11 cellular contexts compared by ENCODE assay signal in genomic region chr16:11799509-11800384, GRCh38. TPM values are rescaled to one million over a fixed set of nuclear protein-coding genes. Genes with fewer than 3 reads are reported as not detected.
DNase-seq lines count a peak whose midpoint lies in the region; FAIRE-seq and TF ChIP-seq lines count a peak whose summit lies in the region.
"Had no signal": no experiment of that assay in that cellular context is flagged by ENCODE, and none has a peak within 500 bp of the region (broad histone marks: within the 10 kb centered on the region; RNA-seq: fewer than 3 reads in every experiment).

No MANE protein-coding gene starts in this region.

- H3K9me3 ChIP-seq in astrocyte (ENCODE audit: insufficient read depth, low read depth, low read length): no peaks in the 10 kb centered on the region
- no peaks in the 10 kb centered on the region for H3K9me3 ChIP-seq in neural cell (ENCODE audit: low read length)
- no peaks in the 10 kb centered on the region for H3K9me3 ChIP-seq in tibial nerve
- H3K9me3 ChIP-seq: prostate gland had no signal

- TF ChIP-seq CTCF in NB4 (IDR thresholded peaks at IDR 0.05; ENCODE audit: low read depth, low read length) (no peak), astrocyte (IDR thresholded peaks at IDR 0.05; ENCODE audit: insufficient read depth, low read depth, low read length) (no peak), neural cell (IDR thresholded peaks at IDR 0.05; ENCODE audit: poor library complexity, severe bottlenecking) (no peak), tibial nerve (IDR thresholded peaks at IDR 0.05) (no peak)

- peaks cover 31% of the 10 kb centered on the region for H3K4me1 ChIP-seq in astrocyte (ENCODE audit: insufficient read depth, low read length)
- peaks cover 3 to 40% (median 23%) of the 10 kb centered on the region in 4 donors for H3K4me1 ChIP-seq in tibial nerve

- no peaks in the 10 kb centered on the region for H3K27me3 ChIP-seq in astrocyte (ENCODE audit: insufficient read depth, low read length)
- no peaks in the 10 kb centered on the region for H3K27me3 ChIP-seq in neural cell (ENCODE audit: insufficient read depth, low read depth, low read length)
- no peaks in the 10 kb centered on the region for H3K27me3 ChIP-seq in tibial nerve

- H4K20me1 ChIP-seq in astrocyte (ENCODE audit: insufficient read depth, low read length): peaks cover 16% of the 10 kb centered on the region
- no peaks in the 10 kb centered on the region for H4K20me1 ChIP-seq in neural cell (ENCODE audit: insufficient read depth)

- peak overlapping the region; percentile 99 for H3K4me3 Mint-ChIP-seq in astrocyte (ENCODE audit: unreplicated experiment)

- H3K27ac Mint-ChIP-seq in astrocyte (ENCODE audit: unreplicated experiment): peak overlapping the region; percentile 58

- H3K79me2 ChIP-seq in astrocyte (ENCODE audit: insufficient read depth, low read length): peaks cover 51% of the 10 kb centered on the region
- H3K79me2 ChIP-seq in neural cell (replicated peaks; ENCODE audit: insufficient read depth, low read length): peaks cover 15% of the 10 kb centered on the region

- H3K36me3 Mint-ChIP-seq in astrocyte (ENCODE audit: low read depth, unreplicated experiment): peaks cover 9% of the 10 kb centered on the region

- H3K4me2 ChIP-seq in astrocyte (ENCODE audit: low read length) (peak overlapping the region; percentile 95), neural cell (ENCODE audit: low read length) (no peak overlapping the region)

- TF ChIP-seq POLR2A in NB4 (IDR thresholded peaks at IDR 0.05; ENCODE audit: extremely low read depth, insufficient read length): no peak
- no peak for TF ChIP-seq POLR2A in tibial nerve (IDR thresholded peaks at IDR 0.05)

- H3K9me3 Mint-ChIP-seq in astrocyte (ENCODE audit: unreplicated experiment): no peaks in the 10 kb centered on the region

- 78 to 84% methylated on average over 14 of the region's 14 CpGs for WGBS in tibial nerve, 2 donors

- H3K9ac ChIP-seq in astrocyte (ENCODE audit: low read length) (no peak overlapping the region), neural cell (ENCODE audit: low read length) (no peak overlapping the region)

- no peaks in the 10 kb centered on the region for H3K9me2 ChIP-seq in neural cell (ENCODE audit: insufficient read depth, low read length)

- no peak for TF ChIP-seq RAD21 in neural cell (conservative IDR thresholded peaks at IDR 0.05)

- no peaks in the 10 kb centered on the region for H3K36me3 ChIP-seq in astrocyte (ENCODE audit: insufficient read depth, low read length)
- no peaks in the 10 kb centered on the region for H3K36me3 ChIP-seq in neural cell (ENCODE audit: insufficient read depth, low read length)
- no peaks in the 10 kb centered on the region for H3K36me3 ChIP-seq in tibial nerve
- H3K36me3 ChIP-seq: prostate gland had no signal

- no peak overlapping the region for H2AFZ ChIP-seq in astrocyte (ENCODE audit: low read depth, low read length)
- no peak overlapping the region for H2AFZ ChIP-seq in neural cell (ENCODE audit: low read depth, low read length)

- peak overlapping the region; percentile 73; the same call in 1 of the 2 replicates for H3K4me3 ChIP-seq in GM08714 (ENCODE audit: low read length)
- peak overlapping the region; percentile 22 for H3K4me3 ChIP-seq in NB4 (ENCODE audit: low read depth, low read length)
- H3K4me3 ChIP-seq in astrocyte (ENCODE audit: insufficient read depth, low read depth, low read length): no peak overlapping the region
- peak overlapping the region; percentile 25 for H3K4me3 ChIP-seq in neural cell (ENCODE audit: low read length)
- no peak overlapping the region for H3K4me3 ChIP-seq in tibial nerve
- H3K4me3 ChIP-seq: prostate gland had no signal

- H3K27ac ChIP-seq in astrocyte (ENCODE audit: low read depth, low read length): no peak overlapping the region
- no peak overlapping the region for H3K27ac ChIP-seq in neural cell (ENCODE audit: low read length)
- H3K27ac ChIP-seq in tibial nerve: peak overlapping the region in 1 of 4 donors; percentile 98
- H3K27ac ChIP-seq: prostate gland had no signal

- DNase-seq in NB4 (ENCODE audit: low read depth) (peak; percentile 62), astrocyte (ENCODE audit: low read depth) (no peak), amygdala (lab: John Stamatoyannopoulos, UW) (no peak), tibial nerve (ENCODE audit: low spot score in 2 of 2) (no peak), superior temporal gyrus (ENCODE audit: extremely low spot score) (no peak), NCI-H1694 (lab: John Stamatoyannopoulos, UW) (no peak)
- DNase-seq: Right ventricle myocardium superior had no signal

- no peak for TF ChIP-seq EP300 in neural cell (conservative IDR thresholded peaks at IDR 0.05; ENCODE audit: poor library complexity, severe bottlenecking)
- no peak for TF ChIP-seq EP300 in tibial nerve (IDR thresholded peaks at IDR 0.05)

- peaks cover 35% of the 10 kb centered on the region for H3K4me1 Mint-ChIP-seq in astrocyte (ENCODE audit: low read depth, unreplicated experiment)

- no peaks in the 10 kb centered on the region for H3K27me3 Mint-ChIP-seq in astrocyte (ENCODE audit: low read depth, unreplicated experiment)

- no peak for FAIRE-seq in astrocyte (lab: Jason Lieb, UNC)
- FAIRE-seq: H54 had no signal

- no peaks in the 10 kb centered on the region for H3F3A ChIP-seq in neural cell (ENCODE audit: insufficient read depth, low read length, poor library complexity, severe bottlenecking)

TF ChIP-seq in neural cell, 6 proteins besides CTCF, POLR2A, EP300 and RAD21:
- no peak for TF ChIP-seq EZH2 (IDR thresholded peaks at IDR 0.05; ENCODE audit: borderline replicate concordance, insufficient read depth, low read length, poor library complexity, severe bottlenecking)
- TF ChIP-seq SMC3 (conservative IDR thresholded peaks at IDR 0.05; ENCODE audit: poor library complexity): no peak
- TF ChIP-seq TAF1 (IDR thresholded peaks at IDR 0.05; ENCODE audit: low read depth): no peak
- no peak for TF ChIP-seq MXI1 (conservative IDR thresholded peaks at IDR 0.05; ENCODE audit: poor library complexity, severe bottlenecking)
- TF ChIP-seq POLR2AphosphoS5 (IDR thresholded peaks at IDR 0.05): no peak
- no peak for TF ChIP-seq REST (IDR thresholded peaks at IDR 0.05; ENCODE audit: borderline replicate concordance)
TF ChIP-seq in neural cell: peak in this region for 0.

RNA-seq across cellular contexts. Expression of gene ZC3H7A, which starts 2.7 kb away (rescaled TPM):
- total RNA-seq in astrocyte (64.2 and 68.7 TPM in 2 replicates), tibial nerve (10 to 100 TPM; 59.2 to 86.7 (median 76.2) TPM)
- polyA plus RNA-seq in neural cell: 53.7 and 67.7 TPM in 2 replicates
- 53.3 and 71.0 TPM in 2 replicates for polyA minus RNA-seq in neural cell

RNA-seq across cellular contexts. Expression of gene RSL1D1, which starts 51.6 kb away (rescaled TPM):
- total RNA-seq in astrocyte (192 and 209 TPM in 2 replicates), tibial nerve (100 to 1,000 TPM in 3 of 4 donors, 10 to 100 TPM in 1; 67.3 to 107 (median 103) TPM)
- 61.2 and 70.9 TPM in 2 replicates for polyA plus RNA-seq in neural cell
- polyA minus RNA-seq in neural cell: 86.2 and 106 TPM in 2 replicates

RNA-seq across cellular contexts. Expression of gene TXNDC11, which starts 57.1 kb away (rescaled TPM):
- total RNA-seq in astrocyte (29.0 and 34.9 TPM in 2 replicates), tibial nerve (10 to 100 TPM; 45.7 to 67.2 (median 51.4) TPM)
- polyA plus RNA-seq in neural cell: 10.9 and 18.2 TPM in 2 replicates
- 19.6 and 20.2 TPM in 2 replicates for polyA minus RNA-seq in neural cell

Comparison
In these comparisons a context has a peak if more than half of its experiments do, and no peak if none do; other contexts are left out.
1. H3K4me3 ChIP-seq: peak in GM08714 (single experiment), NB4 (single experiment) and neural cell (single experiment); none in astrocyte (single experiment) and tibial nerve (0 of 4).